17 cellular contexts compared by ENCODE assay signal in genomic region chr22:48236261-48236660, GRCh38.
A peak's percentile ranks its signal among the peaks of the same experiment; 100 is the strongest.
DNase-seq lines count a peak whose midpoint lies in the region; ATAC-seq and TF ChIP-seq lines count a peak whose summit lies in the region.
"Had no signal": no experiment of that assay in that cellular context is flagged by ENCODE, and none has a peak within 500 bp of the region (broad histone marks: within the 10 kb centered on the region; RNA-seq: fewer than 3 reads in every experiment).

No MANE protein-coding gene starts in this region.

- ATAC-seq in HG03097 (IDR thresholded peaks at IDR 0.05; ENCODE audit: low FRiP score, unreplicated experiment): no peak
- no peak for ATAC-seq in activated CD8-positive, alpha-beta T cell treated with anti-CD3 and anti-CD28 coated beads for 36 hours
- ATAC-seq: CD8-positive, alpha-beta T cell had no signal

- no peak overlapping the region for H3K4me3 Mint-ChIP-seq in activated CD8-positive, alpha-beta T cell treated with anti-CD3 and anti-CD28 coated beads for 36 hours
- H3K4me3 Mint-ChIP-seq: B cell; CD8-positive, alpha-beta T cell had no signal

- H3K9me3 ChIP-seq in testis: no peaks in the 10 kb centered on the region
- H3K9me3 ChIP-seq: HAP-1 had no signal

- H3K36me3 Mint-ChIP-seq in activated CD8-positive, alpha-beta T cell treated with anti-CD3 and anti-CD28 coated beads for 36 hours (ENCODE audit: low read depth): no peaks in the 10 kb centered on the region
- H3K36me3 Mint-ChIP-seq: CD8-positive, alpha-beta T cell had no signal

- no peaks in the 10 kb centered on the region for H3K4me1 ChIP-seq in testis
- H3K4me1 ChIP-seq: HAP-1 had no signal

- TF ChIP-seq POLR2A in testis (IDR thresholded peaks at IDR 0.05): no peak

- no peak for TF ChIP-seq CTCF in testis (IDR thresholded peaks at IDR 0.05)
- TF ChIP-seq CTCF in activated CD8-positive, alpha-beta T cell treated with anti-CD3 and anti-CD28 coated beads for 36 hours (IDR thresholded peaks at IDR 0.05): no peak

- peak; percentile 2 for DNase-seq in NCI-H2029 (lab: John Stamatoyannopoulos, UW)
- no peak for DNase-seq in NCI-H2029 treated with DMSO at 0.1 percent for 48 hours (lab: John Stamatoyannopoulos, UW)
- DNase-seq in activated CD8-positive, alpha-beta memory T cell treated with anti-CD3 and anti-CD28 coated beads for 24 hours: peak; percentile 11
- DNase-seq in activated CD8-positive, alpha-beta memory T cell treated with anti-CD3 and anti-CD28 coated beads, Interleukin-2, amount 50 U/mL, for 48 hours: no peak
- peak; percentile 62 for DNase-seq in mesenteric fat pad (ENCODE audit: low spot score)
- peak; percentile 8 for DNase-seq in testis
- DNase-seq in activated CD8-positive, alpha-beta T cell treated with anti-CD3 and anti-CD28 coated beads for 36 hours: no peak
- DNase-seq: Calu3; CD8-positive, alpha-beta T cell; DMS53; DND-41; EL; GM23248 had no signal

- no peaks in the 10 kb centered on the region for H3K36me3 ChIP-seq in testis (ENCODE audit: low read depth, missing control alignments)
- H3K36me3 ChIP-seq: BLaER1 treated with 17β-estradiol and CSF1 and Interleukin-3, amounts not matched to agents 10 nM and 100 nM; HAP-1 had no signal

- H3K27ac Mint-ChIP-seq in activated CD8-positive, alpha-beta T cell treated with anti-CD3 and anti-CD28 coated beads for 36 hours: no peak overlapping the region
- H3K27ac Mint-ChIP-seq: B cell; CD8-positive, alpha-beta T cell had no signal

- CTCF ChIA-PET in activated CD8-positive, alpha-beta T cell treated with anti-CD3 and anti-CD28 coated beads for 36 hours (lab: Charles Lee): no interaction called here

- intact Hi-C loops in testis (cut with DNase I; ENCODE audit: low total_unique reads): no loop called here
- intact Hi-C loops in activated CD8-positive, alpha-beta T cell treated with anti-CD3 and anti-CD28 coated beads for 36 hours (cut with micrococcal nuclease): no loop called here

- no peak overlapping the region for H3K27ac ChIP-seq in testis
- H3K27ac ChIP-seq: BLaER1 treated with 17β-estradiol and CSF1 and Interleukin-3, amounts not matched to agents 10 nM and 100 nM; GM23248 had no signal

- WGBS in testis, 2 donors: 64 to 65% methylated on average over 4 of the region's 4 CpGs

- no peaks in the 10 kb centered on the region for H3K27me3 ChIP-seq in testis

- no peaks in the 10 kb centered on the region for H3K4me1 Mint-ChIP-seq in activated CD8-positive, alpha-beta T cell treated with anti-CD3 and anti-CD28 coated beads for 36 hours (ENCODE audit: low read depth)

- peaks cover 14% of the 10 kb centered on the region for H3K9me3 Mint-ChIP-seq in activated CD8-positive, alpha-beta T cell treated with anti-CD3 and anti-CD28 coated beads for 36 hours

- no peaks in the 10 kb centered on the region for H3K27me3 Mint-ChIP-seq in activated CD8-positive, alpha-beta T cell treated with anti-CD3 and anti-CD28 coated beads for 36 hours

- no peak overlapping the region for H3K4me3 ChIP-seq in testis
- H3K4me3 ChIP-seq: BLaER1 treated with 17β-estradiol and CSF1 and Interleukin-3, amounts not matched to agents 10 nM and 100 nM; GM23248; HAP-1 had no signal

- POLR2A ChIA-PET in activated CD8-positive, alpha-beta T cell treated with anti-CD3 and anti-CD28 coated beads for 36 hours (lab: Charles Lee): no interaction called here

Comparison
In these comparisons a context has a peak if more than half of its experiments do, and no peak if none do; other contexts are left out.
1. DNase-seq: peak in NCI-H2029 (single experiment), activated CD8-positive, alpha-beta memory T cell treated with anti-CD3 and anti-CD28 coated beads for 24 hours (single experiment), mesenteric fat pad (single experiment) and testis (single experiment); none in NCI-H2029 treated with DMSO at 0.1 percent for 48 hours (single experiment), activated CD8-positive, alpha-beta memory T cell treated with anti-CD3 and anti-CD28 coated beads, Interleukin-2, amount 50 U/mL, for 48 hours (single experiment) and activated CD8-positive, alpha-beta T cell treated with anti-CD3 and anti-CD28 coated beads for 36 hours (single experiment).